In genomic region chr15:90922712-90923322, GRCh38 we compare ENCODE assay signal across 8 cellular contexts. TPM values are rescaled to one million over a fixed set of nuclear protein-coding genes. Genes with fewer than 3 reads are reported as not detected.
DNase-seq lines count a peak whose midpoint lies in the region; ATAC-seq, FAIRE-seq and TF ChIP-seq lines count a peak whose summit lies in the region.
"Not testable (repeated sequence)": the region's sequence is repeated elsewhere in the genome, so short reads cannot be mapped to it uniquely, and the experiment has no call there.

No MANE protein-coding gene starts in this region.

- peaks cover 34% of the 10 kb centered on the region for H3K4me1 Mint-ChIP-seq in activated T-cell treated with anti-CD3 and anti-CD28 coated beads, Interleukin-2, amount 50 U/mL, for 72 hours (ENCODE audit: low read depth)

- H3K4me3 Mint-ChIP-seq in activated T-cell treated with anti-CD3 and anti-CD28 coated beads, Interleukin-2, amount 50 U/mL, for 72 hours: peak overlapping the region in 1 of 2 donors; percentile 69

- peaks cover 21% of the 10 kb centered on the region for H3K36me3 ChIP-seq in NT2/D1 (ENCODE audit: insufficient read depth, insufficient read length, low read length)

- peak overlapping the region; percentile 58 for H3K27ac Mint-ChIP-seq in activated T-cell treated with anti-CD3 and anti-CD28 coated beads, Interleukin-2, amount 50 U/mL, for 72 hours

- not testable (repeated sequence) for H3K4me3 ChIP-seq in NT2/D1 (ENCODE audit: insufficient read length, low read depth)

- ATAC-seq in GM19043 (IDR thresholded peaks at IDR 0.05; ENCODE audit: low read depth, unreplicated experiment): peak; percentile 81
- peak; percentile 76 for ATAC-seq in GM21515 (IDR thresholded peaks at IDR 0.05; ENCODE audit: unreplicated experiment)
- ATAC-seq in HG02798 (IDR thresholded peaks at IDR 0.05; ENCODE audit: poor library complexity, unreplicated experiment): peak; percentile 81
- peak; percentile 89 for ATAC-seq in HG03175 (IDR thresholded peaks at IDR 0.05; ENCODE audit: unreplicated experiment)
- ATAC-seq in activated T-cell treated with anti-CD3 and anti-CD28 coated beads, Interleukin-2, amount 50 U/mL, for 72 hours (replicated peaks in 1 of 2): peak; percentile 96 to 98
- peak; percentile 41 for ATAC-seq in left lobe of liver

- not testable (repeated sequence) for H3K27me3 Mint-ChIP-seq in activated T-cell treated with anti-CD3 and anti-CD28 coated beads, Interleukin-2, amount 50 U/mL, for 72 hours (ENCODE audit: low read depth)

- peak overlapping the region; percentile 3 for H3K9ac ChIP-seq in NT2/D1 (ENCODE audit: insufficient read length, low read depth)

- peaks cover 5 to 18% of the 10 kb centered on the region in 2 donors for H3K36me3 Mint-ChIP-seq in activated T-cell treated with anti-CD3 and anti-CD28 coated beads, Interleukin-2, amount 50 U/mL, for 72 hours (ENCODE audit: insufficient read depth in 2 of 2)

- H3K4me1 ChIP-seq in NT2/D1 (ENCODE audit: insufficient read depth, insufficient read length): not testable (repeated sequence)

- peak; percentile 64 for FAIRE-seq in GM12891 (lab: Jason Lieb, UNC)

- DNase-seq in GM12891 (ENCODE audit: insufficient read length, low spot score); NT2/D1 (ENCODE audit: low read depth, low spot score); left lobe of liver (ENCODE audit: low spot score): not testable (repeated sequence)
- peak; percentile 66 to 67 for DNase-seq in activated T-cell treated with anti-CD3 and anti-CD28 coated beads, Interleukin-2, amount 50 U/mL, for 72 hours

- H3K9me3 ChIP-seq in NT2/D1 (ENCODE audit: insufficient read depth, low read length): not testable (repeated sequence)

- H3K27me3 ChIP-seq in NT2/D1 (ENCODE audit: insufficient read depth, insufficient read length): not testable (repeated sequence)

- H3K9me3 Mint-ChIP-seq in activated T-cell treated with anti-CD3 and anti-CD28 coated beads, Interleukin-2, amount 50 U/mL, for 72 hours: not testable (repeated sequence)

- TF ChIP-seq POLR2A in GM12891 (IDR thresholded peaks at IDR 0.05; ENCODE audit: low read depth, low read length): not testable (repeated sequence)

RNA-seq across cellular contexts. Expression of gene HDDC3, which starts 9.5 kb away (rescaled TPM):
- polyA plus RNA-seq in GM12891 (2012; ENCODE audit: low read depth, missing spikeins): 16.1 TPM
- 10 to 100 TPM; 37.6 to 53.7 TPM for total RNA-seq in activated T-cell treated with anti-CD3 and anti-CD28 coated beads, Interleukin-2, amount 50 U/mL, for 72 hours
- 9.0 TPM for total RNA-seq in left lobe of liver

RNA-seq across cellular contexts. Expression of gene UNC45A, which starts 12.3 kb away (rescaled TPM):
- polyA plus RNA-seq in GM12891 (2012; ENCODE audit: low read depth, missing spikeins): 29.4 TPM
- 10 to 100 TPM; 65.9 to 76.8 TPM for total RNA-seq in activated T-cell treated with anti-CD3 and anti-CD28 coated beads, Interleukin-2, amount 50 U/mL, for 72 hours
- 32.7 TPM for total RNA-seq in left lobe of liver

RNA-seq across cellular contexts. Expression of gene MAN2A2, which starts 19.7 kb away (rescaled TPM):
- 43.2 TPM for polyA plus RNA-seq in GM12891 (2012; ENCODE audit: low read depth, missing spikeins)
- 100 to 1,000 TPM; 159 to 190 TPM for total RNA-seq in activated T-cell treated with anti-CD3 and anti-CD28 coated beads, Interleukin-2, amount 50 U/mL, for 72 hours
- total RNA-seq in left lobe of liver: 96.9 TPM

RNA-seq across cellular contexts. Expression of gene RCCD1, which starts 31.9 kb away (rescaled TPM):
- 11.4 TPM for polyA plus RNA-seq in GM12891 (2012; ENCODE audit: low read depth, missing spikeins)
- 10 to 100 TPM; 26.2 to 27.6 TPM for total RNA-seq in activated T-cell treated with anti-CD3 and anti-CD28 coated beads, Interleukin-2, amount 50 U/mL, for 72 hours
- total RNA-seq in left lobe of liver: 7.7 TPM

RNA-seq across cellular contexts. Expression of gene FES, which starts 38.5 kb away (rescaled TPM):
- 9.3 TPM for polyA plus RNA-seq in GM12891 (2012; ENCODE audit: low read depth, missing spikeins)
- 10 to 100 TPM; 68.3 to 81.5 TPM for total RNA-seq in activated T-cell treated with anti-CD3 and anti-CD28 coated beads, Interleukin-2, amount 50 U/mL, for 72 hours
- total RNA-seq in left lobe of liver: 39.4 TPM

Comparison
In these comparisons a context has a peak if more than half of its experiments do, and no peak if none do; other contexts are left out.
1. ATAC-seq: peak in every context shown above with its lines; median percentile 97 in activated T-cell treated with anti-CD3 and anti-CD28 coated beads, Interleukin-2, amount 50 U/mL, for 72 hours; 89 in HG03175; 81 in GM19043; 81 in HG02798; 76 in GM21515; 41 in left lobe of liver.